11 cellular contexts compared by ENCODE assay signal in the genomic region with DNA sequence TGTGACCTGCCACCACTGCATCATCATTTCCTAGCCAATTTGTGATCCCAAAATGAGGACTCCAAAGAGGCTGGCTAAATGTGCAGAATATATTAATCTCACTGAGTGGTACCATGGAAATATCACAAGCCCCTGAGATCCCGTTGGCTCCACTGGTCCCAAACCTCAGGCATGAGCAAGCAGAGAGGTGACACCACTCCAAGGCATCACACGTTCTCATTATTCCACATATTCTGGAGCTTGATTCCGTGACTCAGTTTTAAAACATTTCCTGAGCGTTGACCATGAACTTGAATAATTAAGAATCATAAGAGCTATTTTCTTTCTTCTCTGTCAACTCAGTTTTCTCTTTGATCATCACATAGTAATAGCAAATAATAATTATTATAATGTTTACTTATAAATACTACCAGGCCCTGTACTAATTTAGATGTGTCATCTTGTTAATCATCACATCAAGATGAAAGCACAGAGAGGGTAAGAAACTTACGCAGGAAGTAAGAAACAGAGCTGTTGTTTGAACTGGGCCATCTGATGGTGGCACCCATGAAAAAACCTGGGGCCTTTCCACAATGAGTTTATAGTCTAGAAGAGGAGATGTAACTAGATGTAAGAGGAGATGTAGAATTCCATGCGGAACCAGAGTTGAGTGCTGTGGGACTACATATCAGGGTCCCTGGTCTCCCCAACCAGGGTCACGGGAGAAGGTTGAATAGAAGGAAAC. TPM values are rescaled to one million over a fixed set of nuclear protein-coding genes. Genes with fewer than 3 reads are reported as not detected.
DNase-seq lines count a peak whose midpoint lies in the region; ATAC-seq, FAIRE-seq and TF ChIP-seq lines count a peak whose summit lies in the region.
"Had no signal": no experiment of that assay in that cellular context is flagged by ENCODE, and none has a peak within 500 bp of the region (broad histone marks: within the 10 kb centered on the region; RNA-seq: fewer than 3 reads in every experiment).

No MANE protein-coding gene starts in this region.

- FAIRE-seq in D721Med (lab: Jason Lieb, UNC), result no peak

- intact Hi-C loops in ovary (cut with DNase I), result no loop called here

- no peaks in the 10 kb centered on the region for H3K9me3 Mint-ChIP-seq in T-cell

- H3K27me3 Mint-ChIP-seq in T-cell, result no peaks in the 10 kb centered on the region

- ATAC-seq in T-cell (replicated peaks in 1 of 4) (no peak), HG02938 (IDR thresholded peaks at IDR 0.05; ENCODE audit: unreplicated experiment) (no peak)

- peaks cover 2% of the 10 kb centered on the region for H3K36me3 ChIP-seq in effector memory CD4-positive, alpha-beta T cell (ENCODE audit: control insufficient read depth, insufficient read depth, low read length)
- no peaks in the 10 kb centered on the region for H3K36me3 ChIP-seq in ovary
- H3K36me3 ChIP-seq: cardiac muscle cell had no signal

- H3K4me3 Mint-ChIP-seq in T-cell, result peak overlapping the region; percentile 80 to 98 (median 93)

- peak; percentile 68 for DNase-seq in activated effector memory CD4-positive, alpha-beta T cell treated with anti-CD3 and anti-CD28 coated beads, Interleukin-2, amount 50 U/mL, for 16 hours
- DNase-seq in activated effector memory CD4-positive, alpha-beta T cell treated with Interleukin-2 at 50 U/mL for 16 hours, result no peak
- DNase-seq in T-cell (peak in 1 of 34 experiments; percentile 16), stromal cell of bone marrow (ENCODE audit: low read depth) (peak; percentile 37), D721Med (ENCODE audit: insufficient read length, low spot score) (no peak), ovary (no peak)
- peak in 1 of 3 donors; percentile 36 for DNase-seq in effector memory CD4-positive, alpha-beta T cell
- DNase-seq: foreskin melanocyte had no signal

- TF ChIP-seq EP300 in ovary (IDR thresholded peaks at IDR 0.05), result no peak

- POLR2A ChIA-PET in T-cell (lab: Charles Lee), result interaction anchor here (0.5 to 1.0 kb wide), 5 partner anchors 11 to 41 kb away, joined by 3 to 25 read pairs (median 4); no protein-coding TSS in a partner anchor

- H3K4me1 Mint-ChIP-seq in T-cell, result peaks cover 64 to 74% (median 66%) of the 10 kb centered on the region in 3 donors

- peak overlapping the region; percentile 90 for H3K27ac ChIP-seq in effector memory CD4-positive, alpha-beta T cell (ENCODE audit: insufficient read depth, low read length, poor library complexity, severe bottlenecking)
- no peak overlapping the region for H3K27ac ChIP-seq in ovary
- H3K27ac ChIP-seq: cardiac muscle cell had no signal

- H3K27me3 ChIP-seq in effector memory CD4-positive, alpha-beta T cell (replicated peaks; ENCODE audit: control insufficient read depth, insufficient read depth, low read length, poor library complexity, severe bottlenecking), result no peaks in the 10 kb centered on the region
- no peaks in the 10 kb centered on the region for H3K27me3 ChIP-seq in ovary

- H3K36me3 Mint-ChIP-seq in T-cell, result peaks cover 37% of the 10 kb centered on the region

- peak overlapping the region; percentile 24 for H3K4me3 ChIP-seq in effector memory CD4-positive, alpha-beta T cell (ENCODE audit: insufficient read depth, low read depth, low read length, poor library complexity, severe bottlenecking)
- H3K4me3 ChIP-seq in ovary, result no peak overlapping the region
- H3K4me3 ChIP-seq: cardiac muscle cell, lung had no signal

- 77 to 81% (median 79%) methylated on average over 7 of the region's 7 CpGs for WGBS in ovary, 3 donors

- TF ChIP-seq CTCF in D721Med (IDR thresholded peaks at IDR 0.05; ENCODE audit: insufficient read depth, missing control alignments) (no peak), ovary (IDR thresholded peaks at IDR 0.05) (no peak)

- TF ChIP-seq POLR2A in ovary (IDR thresholded peaks at IDR 0.05), result no peak

- CTCF ChIA-PET in T-cell (lab: Charles Lee), result interaction anchor here in 1 of 2 donors (0.6 to 2.1 kb wide), 5 partner anchors 25 to 713 kb away, joined by 3 to 5 read pairs (median 3); no protein-coding TSS in a partner anchor

- peak overlapping the region; percentile 93 to 97 for H3K27ac Mint-ChIP-seq in T-cell

- no peaks in the 10 kb centered on the region for H3K9me3 ChIP-seq in effector memory CD4-positive, alpha-beta T cell (ENCODE audit: control insufficient read depth, low read length)
- no peaks in the 10 kb centered on the region for H3K9me3 ChIP-seq in ovary

- peaks cover 41% of the 10 kb centered on the region for H3K4me1 ChIP-seq in effector memory CD4-positive, alpha-beta T cell (ENCODE audit: control insufficient read depth, insufficient read depth, low read length, poor library complexity, severe bottlenecking)
- H3K4me1 ChIP-seq in ovary (ENCODE audit: insufficient read depth), result no peaks in the 10 kb centered on the region

RNA-seq across cellular contexts. Expression of a gene that starts 3.5 kb away (rescaled TPM):
- total RNA-seq in T-cell (100 to 1,000 TPM in 1 of 5 donors, 10 to 100 TPM in 4; 86.5 to 102 (median 88.4) TPM), ovary (1 to 10 TPM; 1.1 to 6.6 (median 1.8) TPM)
- 10 to 100 TPM in 1 of 2 donors, under 1 TPM in 1; 0.64 to 10.2 TPM for polyA plus RNA-seq in ovary
- total RNA-seq: cardiac muscle cell had no signal
- polyA plus RNA-seq: cardiac muscle cell had no signal

Comparison
In these comparisons a context has a peak if more than half of its experiments do, and no peak if none do; other contexts are left out.
1. DNase-seq: peak in activated effector memory CD4-positive, alpha-beta T cell treated with anti-CD3 and anti-CD28 coated beads, Interleukin-2, amount 50 U/mL, for 16 hours (single experiment) and stromal cell of bone marrow (single experiment); none in activated effector memory CD4-positive, alpha-beta T cell treated with Interleukin-2 at 50 U/mL for 16 hours (single experiment), D721Med (single experiment) and ovary (0 of 5).
2. RNA of a gene that starts 3.5 kb away (total RNA-seq): 86.5 to 102 TPM in T-cell; 1.1 to 6.6 TPM in ovary; every median in the first group is over 10 times any median in the second.